Comparison of ENCODE assay signal across 8 cellular contexts in the genomic region with DNA sequence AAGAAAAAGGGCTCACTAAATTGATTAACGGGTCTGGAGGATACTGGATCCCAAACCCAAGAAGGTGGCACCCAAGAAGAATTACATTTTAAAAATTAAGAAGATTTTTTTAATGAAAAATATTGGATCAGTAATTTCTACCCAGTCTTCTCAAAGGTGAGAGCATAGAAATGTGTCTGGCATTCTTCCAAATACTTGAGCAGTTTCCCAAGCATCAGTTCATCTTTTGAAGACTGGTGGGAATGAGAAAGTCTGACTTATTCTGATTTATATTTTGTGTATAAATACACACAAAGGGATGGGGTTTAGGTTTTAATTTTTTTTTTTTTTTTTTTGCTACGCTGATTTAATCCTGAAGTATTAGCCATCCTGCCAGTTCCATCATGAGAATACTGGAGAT. TPM values are rescaled to one million over a fixed set of nuclear protein-coding genes. Genes with fewer than 3 reads are reported as not detected.
DNase-seq lines count a peak whose midpoint lies in the region; ATAC-seq and TF ChIP-seq lines count a peak whose summit lies in the region.

No MANE protein-coding gene starts in this region.

- intact Hi-C loops in gastrocnemius medialis (cut with DNase I; ENCODE audit: low total_unique reads) = no loop called here

- H3K4me1 ChIP-seq in Peyer's patch (peaks cover 0 to 36% (median 14%) of the 10 kb centered on the region in 4 donors), gastrocnemius medialis (peaks cover 55 to 64% of the 10 kb centered on the region in 2 donors)

- DNase-seq in NCI-H2029 treated with DMSO at 0.1 percent for 48 hours (lab: John Stamatoyannopoulos, UW) (peak; percentile 26), NCI-H2029 (lab: John Stamatoyannopoulos, UW) (no peak), Peyer's patch (no peak), epithelial cell of esophagus (ENCODE audit: low read depth) (no peak), gastrocnemius medialis (no peak), SHP77 treated with DMSO at 0.1 percent for 48 hours (lab: John Stamatoyannopoulos, UW) (no peak)

- ATAC-seq in gastrocnemius medialis (no peak), HG02623 (IDR thresholded peaks at IDR 0.05; ENCODE audit: unreplicated experiment) (no peak), HG03097 (IDR thresholded peaks at IDR 0.05; ENCODE audit: low FRiP score, unreplicated experiment) (no peak)

- H3K9me3 ChIP-seq in Peyer's patch (no peaks in the 10 kb centered on the region), gastrocnemius medialis (no peaks in the 10 kb centered on the region)

- H3K36me3 ChIP-seq in Peyer's patch = peaks cover 0 to 10% (median 0%) of the 10 kb centered on the region in 3 donors
- H3K36me3 ChIP-seq in gastrocnemius medialis = no peaks in the 10 kb centered on the region

- in situ Hi-C loops in gastrocnemius medialis (cut with MboI; ENCODE audit: low sequenced_read_pairs in 4 of 4) = loop anchor here in 2 of 4 donors (25.0 kb wide), 2 partner anchors 165 to 540 kb away; partner anchors contain the start of genes KAT14 (in 1 of the 2), PET117 (in 1 of the 2) and SEC23B (in 1 of the 2)

- H3K4me3 ChIP-seq in Peyer's patch (peak overlapping the region in 2 of 4 donors; percentile 78 to 84), epithelial cell of esophagus (ENCODE audit: low read length) (peak overlapping the region; percentile 84), gastrocnemius medialis (peak overlapping the region; percentile 91 to 97 (median 94))

- TF ChIP-seq CTCF in Peyer's patch (IDR thresholded peaks at IDR 0.05) (no peak), epithelial cell of esophagus (IDR thresholded peaks at IDR 0.05; ENCODE audit: insufficient read depth, low read depth, low read length, missing control alignments) (no peak), gastrocnemius medialis (IDR thresholded peaks at IDR 0.05 in 4 of 5, conservative IDR thresholded peaks at IDR 0.05 in 1 of 5) (no peak)

- TF ChIP-seq POLR2A in Peyer's patch (IDR thresholded peaks at IDR 0.05) (no peak), gastrocnemius medialis (IDR thresholded peaks at IDR 0.05) (no peak)

- H3K27me3 ChIP-seq in Peyer's patch (no peaks in the 10 kb centered on the region), gastrocnemius medialis (no peaks in the 10 kb centered on the region)

- H3K27ac ChIP-seq in Peyer's patch (peak overlapping the region in 3 of 4 donors; percentile 94 to 95 (median 95)), gastrocnemius medialis (peak overlapping the region; percentile 93 to 99 (median 96))

RNA-seq across cellular contexts. Expression of gene MGME1, which starts 3.3 kb away (rescaled TPM):
- total RNA-seq in Peyer's patch = 10 to 100 TPM; 16.1 to 38.0 (median 19.0) TPM
- total RNA-seq in gastrocnemius medialis = 1 to 10 TPM; 5.2 to 9.1 (median 7.2) TPM

RNA-seq across cellular contexts. Expression of gene SNX5, which starts 3.5 kb away (rescaled TPM):
- total RNA-seq in Peyer's patch (100 to 1,000 TPM; 131 to 257 (median 132) TPM), gastrocnemius medialis (10 to 100 TPM; 49.8 to 88.8 (median 60.9) TPM)
